In the genomic region with DNA sequence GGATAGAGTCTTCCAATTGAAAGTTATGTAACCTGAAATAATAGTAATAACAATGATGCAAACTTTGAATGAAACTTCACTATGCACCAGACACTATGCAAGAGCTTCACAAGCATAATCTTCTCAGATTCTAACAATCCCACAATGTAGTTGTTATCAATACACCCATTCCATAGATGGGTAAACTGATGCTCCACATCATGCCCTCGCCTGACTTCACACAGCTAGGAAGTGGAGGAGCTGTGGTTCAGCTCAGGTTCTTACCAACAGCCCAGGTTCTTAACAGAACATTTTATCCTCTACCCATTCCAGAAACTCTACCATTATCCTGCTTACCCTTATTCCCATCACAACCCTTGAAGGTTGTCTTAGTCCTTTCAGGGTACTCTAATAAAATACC, we compare ENCODE assay signal across 25 cellular contexts. TPM values are rescaled to one million over a fixed set of nuclear protein-coding genes. Genes with fewer than 3 reads are reported as not detected.
DNase-seq lines count a peak whose midpoint lies in the region; ATAC-seq, FAIRE-seq and TF ChIP-seq lines count a peak whose summit lies in the region.
"Had no signal": no experiment of that assay in that cellular context is flagged by ENCODE, and none has a peak within 500 bp of the region (broad histone marks: within the 10 kb centered on the region; RNA-seq: fewer than 3 reads in every experiment).

No MANE protein-coding gene starts in this region.

- H3F3A ChIP-seq in neural cell (ENCODE audit: insufficient read depth, low read length, poor library complexity, severe bottlenecking) = peaks cover 20% of the 10 kb centered on the region

- ATAC-seq in HepG2 (no peak), right lobe of liver (no peak), HG02981 (IDR thresholded peaks at IDR 0.05; ENCODE audit: unreplicated experiment) (no peak)

- H3K79me2 ChIP-seq in HepG2 (ENCODE audit: insufficient read depth, low read length) (no peaks in the 10 kb centered on the region), neural cell (replicated peaks; ENCODE audit: insufficient read depth, low read length) (no peaks in the 10 kb centered on the region), hepatocyte (no peaks in the 10 kb centered on the region)

- H2AFZ ChIP-seq in HepG2 (ENCODE audit: low read length) (no peak overlapping the region), neural cell (ENCODE audit: low read depth, low read length) (no peak overlapping the region), hepatocyte (no peak overlapping the region)

- no peak overlapping the region for H3K4me3 ChIP-seq in HepG2 (replicated peaks in 1 of 3; ENCODE audit: insufficient read depth in 1 of 3, low read depth in 2 of 3, low read length in 3 of 3)
- H3K4me3 ChIP-seq in right lobe of liver = no peak overlapping the region
- no peak overlapping the region for H3K4me3 ChIP-seq in neural cell (ENCODE audit: low read length)
- H3K4me3 ChIP-seq in hepatocyte = no peak overlapping the region
- H3K4me3 ChIP-seq: BLaER1, GM12878 had no signal

- CTCF ChIA-PET in HepG2 (lab: Yijun Ruan, JAX; ENCODE audit: low intra/inter-chr PET ratio, low total read pairs) = no interaction called here

- H3K36me3 ChIP-seq in HepG2 (replicated peaks in 1 of 2; ENCODE audit: control insufficient read depth in 1 of 2, insufficient read depth in 2 of 2, low read length in 2 of 2) (peaks cover 0 to 4% of the 10 kb centered on the region in 2 experiments; a peak in 2 of 5 replicates), right lobe of liver (no peaks in the 10 kb centered on the region), neural cell (ENCODE audit: insufficient read depth, low read length) (no peaks in the 10 kb centered on the region), hepatocyte (replicated peaks; ENCODE audit: insufficient read depth, low read depth) (no peaks in the 10 kb centered on the region)
- H3K36me3 ChIP-seq: BE2C, BLaER1 had no signal

- no TSS peak for BruUV-seq in HepG2 (replicated peaks; lab: Mats Ljungman, UMichigan)

- FAIRE-seq in HepG2 (lab: Jason Lieb, UNC) = no peak
- FAIRE-seq: A204.1, GM12878, GM12892, GM18507 had no signal

- no peak for TF ChIP-seq EP300 in HepG2 (IDR thresholded peaks at IDR 0.05; ENCODE audit: low read depth in 2 of 2, low read length in 2 of 2)
- no peak for TF ChIP-seq EP300 in HepG2 (CRISPR knock-in tag; IDR thresholded peaks at IDR 0.05; ENCODE audit: borderline replicate concordance)
- TF ChIP-seq EP300 in neural cell (conservative IDR thresholded peaks at IDR 0.05; ENCODE audit: poor library complexity, severe bottlenecking) = no peak

- no peak for TF ChIP-seq RAD21 in HepG2 (CRISPR knock-in tag; IDR thresholded peaks at IDR 0.05)
- TF ChIP-seq RAD21 in neural cell (conservative IDR thresholded peaks at IDR 0.05) = no peak

- H3K9ac ChIP-seq in HepG2 (ENCODE audit: insufficient read depth, low read depth, low read length) (no peak overlapping the region), neural cell (ENCODE audit: low read length) (no peak overlapping the region)
- H3K9ac ChIP-seq: BLaER1 had no signal

- H3K9me3 ChIP-seq in HepG2 (ENCODE audit: low read length) (no peaks in the 10 kb centered on the region), right lobe of liver (no peaks in the 10 kb centered on the region), neural cell (ENCODE audit: low read length) (no peaks in the 10 kb centered on the region), hepatocyte (ENCODE audit: low read depth) (no peaks in the 10 kb centered on the region)
- H3K9me3 ChIP-seq: BE2C, BLaER1 had no signal

- H3K9me2 ChIP-seq in neural cell (ENCODE audit: insufficient read depth, low read length) (no peaks in the 10 kb centered on the region), hepatocyte (replicated peaks; ENCODE audit: insufficient read depth) (no peaks in the 10 kb centered on the region)

- intact Hi-C loops in HepG2 (cut with micrococcal nuclease; ENCODE audit: unreplicated experiment) = no loop called here
- intact Hi-C loops in right lobe of liver (cut with DNase I) = no loop called here

- POLR2A ChIA-PET in HepG2 (lab: Yijun Ruan, JAX) = no interaction called here

- H4K20me1 ChIP-seq in HepG2 (ENCODE audit: insufficient read depth, low read length) = no peaks in the 10 kb centered on the region; the same call in 1 of the 2 replicates
- H4K20me1 ChIP-seq in neural cell (ENCODE audit: insufficient read depth) = no peaks in the 10 kb centered on the region
- H4K20me1 ChIP-seq in hepatocyte (ENCODE audit: insufficient read depth, poor library complexity, severe bottlenecking) = no peaks in the 10 kb centered on the region
- H4K20me1 ChIP-seq: BLaER1 had no signal

- no peak for TF ChIP-seq CTCF in HepG2 (CRISPR knock-in tag; IDR thresholded peaks at IDR 0.05)
- TF ChIP-seq CTCF in right lobe of liver (IDR thresholded peaks at IDR 0.05) = no peak
- TF ChIP-seq CTCF in neural cell (IDR thresholded peaks at IDR 0.05; ENCODE audit: poor library complexity, severe bottlenecking) = no peak
- no peak for TF ChIP-seq CTCF in hepatocyte (IDR thresholded peaks at IDR 0.05; ENCODE audit: poor library complexity)

- H3K4me2 ChIP-seq in HepG2 (ENCODE audit: low read depth, low read length) (no peak overlapping the region), neural cell (ENCODE audit: low read length) (no peak overlapping the region), hepatocyte (no peak overlapping the region)
- H3K4me2 ChIP-seq: BLaER1 had no signal

- in situ Hi-C loops in HepG2 (cut with HindIII; ENCODE audit: extremely low pct_ligation_motif_present, low pct_unique_long_range_greater_than_20kb) = no loop called here

- DNase-seq in HepG2 (ENCODE audit: low spot score) (no peak), right lobe of liver (no peak), hepatocyte (ENCODE audit: low spot score) (no peak)
- DNase-seq: ACHN; BE2C; C1 segment of cervical spinal cord; CD4-positive, alpha-beta memory T cell; CD4-positive, CD25-positive, alpha-beta regulatory T cell; CD8-positive, alpha-beta memory T cell; COR-L47; DMS 273 treated with DMSO at 0.1 percent for 48 hours; DMS153; DMS53; DMS79; DND-41; EL; GDM1 had no signal

- TF ChIP-seq POLR2A in HepG2 (IDR thresholded peaks at IDR 0.05; ENCODE audit: insufficient read depth in 1 of 2, low read depth in 2 of 2, low read length in 2 of 2) (no peak), right lobe of liver (IDR thresholded peaks at IDR 0.05) (no peak)

- WGBS in HepG2 (ENCODE audit: low lambda C conversion rate) = 45% methylated on average over 1 of the region's 1 CpG
- 43% methylated on average over 1 of the region's 1 CpG for WGBS in right lobe of liver (ENCODE audit: insufficient coverage, low coverage, low lambda C conversion rate, missing lambda C conversion rate)
- WGBS in hepatocyte (ENCODE audit: low lambda C conversion rate, missing lambda C conversion rate) = 81% methylated on average over 1 of the region's 1 CpG

- H3K27me3 ChIP-seq in HepG2 (ENCODE audit: control insufficient read depth in 1 of 2, insufficient read depth in 2 of 2, low read length in 2 of 2) = no peaks in the 10 kb centered on the region
- H3K27me3 ChIP-seq in right lobe of liver = no peaks in the 10 kb centered on the region
- no peaks in the 10 kb centered on the region for H3K27me3 ChIP-seq in neural cell (ENCODE audit: insufficient read depth, low read depth, low read length)
- no peaks in the 10 kb centered on the region for H3K27me3 ChIP-seq in hepatocyte
- H3K27me3 ChIP-seq: BE2C, BLaER1 had no signal

- H3K27ac ChIP-seq in HepG2 (ENCODE audit: extremely low read length, insufficient read depth, low read length) (no peak overlapping the region), right lobe of liver (no peak overlapping the region), neural cell (ENCODE audit: low read length) (peak overlapping the region; percentile 97), hepatocyte (no peak overlapping the region)
- H3K27ac ChIP-seq: 22Rv1, BLaER1 had no signal

- 0 out of 2 replicates have a peak, but pooled peaks cover 7% of the 10 kb centered on the region for H3K4me1 ChIP-seq in HepG2 (ENCODE audit: insufficient read depth, low read length)
- no peaks in the 10 kb centered on the region for H3K4me1 ChIP-seq in right lobe of liver
- H3K4me1 ChIP-seq in hepatocyte (ENCODE audit: insufficient read depth) = peaks cover 5% of the 10 kb centered on the region
- H3K4me1 ChIP-seq: BE2C, BLaER1 had no signal

TF ChIP-seq in HepG2, 621 proteins besides CTCF, POLR2A, EP300 and RAD21 (continues in another document):
- TF ChIP-seq REXO4 (CRISPR knock-in tag; IDR thresholded peaks at IDR 0.05; ENCODE audit: borderline replicate concordance) = no peak
- TF ChIP-seq SRSF4 (IDR thresholded peaks at IDR 0.05; ENCODE audit: low read depth, low read length, poor library complexity, severe bottlenecking) = no peak

TF ChIP-seq in neural cell, 6 proteins besides CTCF, POLR2A, EP300 and RAD21 (continues in another document):
- no peak for TF ChIP-seq POLR2AphosphoS5 (IDR thresholded peaks at IDR 0.05)

RNA-seq across cellular contexts. Expression of a gene that starts 50.4 kb away (rescaled TPM):
- total RNA-seq in HepG2 (2016; rRNA removed; fragmentation: Illumina TruSeq; extraction: Trizol) (13.9 and 14.4 TPM in 2 replicates), right lobe of liver (1 to 10 TPM; 4.6 to 8.2 (median 5.7) TPM), hepatocyte (17.4 and 19.0 TPM in 2 replicates)
- 4.6 and 5.0 TPM in 2 replicates for total RNA-seq in HepG2 (2016; cell fraction: cytosol; rRNA removed; fragmentation: Illumina TruSeq; extraction: Trizol; ENCODE audit: low read depth)
- total RNA-seq in HepG2 (2016; cell fraction: insoluble cytoplasmic fraction; rRNA removed; fragmentation: Illumina TruSeq; extraction: Trizol) = 14.4 and 14.9 TPM in 2 replicates
- total RNA-seq in HepG2 (2016; cell fraction: membrane; rRNA removed; fragmentation: Illumina TruSeq; extraction: Trizol) = 7.8 and 8.6 TPM in 2 replicates
- 19.3 and 22.2 TPM in 2 replicates for total RNA-seq in HepG2 (2016; cell fraction: nucleus; rRNA removed; fragmentation: Illumina TruSeq; extraction: Trizol)
- polyA plus RNA-seq in HepG2 (2011; rRNA removed) (12.1 and 16.3 TPM in 2 replicates), neural cell (14.6 and 20.0 TPM in 2 replicates), hepatocyte (15.6 and 17.2 TPM in 2 replicates)
- 6.8 and 8.2 TPM in 2 replicates for polyA plus RNA-seq in HepG2 (2011; cell fraction: cytosol; rRNA removed)
- polyA plus RNA-seq in HepG2 (2011; cell fraction: nucleus; rRNA removed) = 15.1 and 15.5 TPM in 2 replicates
- 8.7 and 12.7 TPM in 2 replicates for polyA plus RNA-seq in HepG2 (2012)
- 0.37 and 0.62 TPM in 2 replicates for polyA plus RNA-seq in HepG2 (2016; cell fraction: cytosol; fragmentation: Illumina TruSeq; extraction: Trizol; ENCODE audit: low read depth)
- polyA plus RNA-seq in HepG2 (2016; cell fraction: insoluble cytoplasmic fraction; fragmentation: Illumina TruSeq; extraction: Trizol; ENCODE audit: low read depth) = 16.2 and 17.1 TPM in 2 replicates
- polyA plus RNA-seq in HepG2 (2016; cell fraction: membrane; fragmentation: Illumina TruSeq; extraction: Trizol; ENCODE audit: low read depth) = 2.7 and 2.9 TPM in 2 replicates
- 24.2 and 30.5 TPM in 2 replicates for polyA plus RNA-seq in HepG2 (2016; cell fraction: nucleus; fragmentation: Illumina TruSeq; extraction: Trizol; ENCODE audit: insufficient read depth, low read depth)
- 38.9 and 39.2 TPM in 2 replicates for polyA minus RNA-seq in HepG2 (2011; rRNA and poly(A)+ RNA removed; ENCODE audit: low replicate concordance)
- 8.6 and 10.1 TPM in 2 replicates for polyA minus RNA-seq in HepG2 (2011; cell fraction: cytosol; rRNA and poly(A)+ RNA removed)
- 59.7 and 70.8 TPM in 2 replicates for polyA minus RNA-seq in HepG2 (2011; cell fraction: nucleus; rRNA and poly(A)+ RNA removed)
- 44.6 and 46.7 TPM in 2 replicates for polyA minus RNA-seq in neural cell
